In genomic region chr14:75513911-75514672, GRCh38 we compare ENCODE assay signal across 11 cellular contexts. TPM values are rescaled to one million over a fixed set of nuclear protein-coding genes. Genes with fewer than 3 reads are reported as not detected.
DNase-seq lines count a peak whose midpoint lies in the region; ATAC-seq lines count a peak whose summit lies in the region.
"Had no signal": no experiment of that assay in that cellular context is flagged by ENCODE, and none has a peak within 500 bp of the region (broad histone marks: within the 10 kb centered on the region; RNA-seq: fewer than 3 reads in every experiment).

No MANE protein-coding gene starts in this region.

- H3K27ac Mint-ChIP-seq in activated CD4-positive, alpha-beta memory T cell treated with anti-CD3 and anti-CD28 coated beads for 36 hours, result peak overlapping the region; percentile 69

- no peaks in the 10 kb centered on the region for H3K36me3 ChIP-seq in ACC112 (ENCODE audit: insufficient read depth, low read length)
- H3K36me3 ChIP-seq: MG63, thoracic aorta had no signal

- DNase-seq in activated CD4-positive, alpha-beta memory T cell treated with anti-CD3 and anti-CD28 coated beads for 36 hours, result peak; percentile 40
- DNase-seq in middle frontal gyrus (ENCODE audit: extremely low spot score, low spot score) (no peak), NCI-H446 treated with DMSO at 0.1 percent for 48 hours (lab: John Stamatoyannopoulos, UW) (no peak), NCI-H2196 (lab: John Stamatoyannopoulos, UW; ENCODE audit: unreplicated experiment) (no peak), cerebellar cortex (ENCODE audit: low spot score) (no peak)

- H3K4me3 Mint-ChIP-seq in activated CD4-positive, alpha-beta memory T cell treated with anti-CD3 and anti-CD28 coated beads for 36 hours, result peak overlapping the region; percentile 5

- no peaks in the 10 kb centered on the region for H3K27me3 ChIP-seq in ACC112 (ENCODE audit: insufficient read depth, low read length)
- H3K27me3 ChIP-seq: MG63 had no signal

- peaks cover 66% of the 10 kb centered on the region for H3K4me1 Mint-ChIP-seq in activated CD4-positive, alpha-beta memory T cell treated with anti-CD3 and anti-CD28 coated beads for 36 hours (ENCODE audit: low read depth)

- peaks cover 25% of the 10 kb centered on the region for H3K9me3 Mint-ChIP-seq in activated CD4-positive, alpha-beta memory T cell treated with anti-CD3 and anti-CD28 coated beads for 36 hours

- H3K36me3 Mint-ChIP-seq in activated CD4-positive, alpha-beta memory T cell treated with anti-CD3 and anti-CD28 coated beads for 36 hours, result peaks cover 13% of the 10 kb centered on the region

- H3K4me3 ChIP-seq in ACC112 (ENCODE audit: low read depth, low read length), result no peak overlapping the region

- peaks cover 12% of the 10 kb centered on the region for H3K4me1 ChIP-seq in ACC112 (ENCODE audit: control insufficient read depth, insufficient read depth, low read length, unreplicated experiment)

- CTCF ChIA-PET in activated CD4-positive, alpha-beta memory T cell treated with anti-CD3 and anti-CD28 coated beads for 36 hours (lab: Charles Lee), result interaction anchor here (1.3 to 4.1 kb wide), 8 partner anchors 16 to 206 kb away, joined by 3 to 28 read pairs (median 10); no protein-coding TSS in a partner anchor

- intact Hi-C loops in activated CD4-positive, alpha-beta memory T cell treated with anti-CD3 and anti-CD28 coated beads for 36 hours (cut with micrococcal nuclease), result no loop called here

- H2AFZ ChIP-seq in ACC112 (ENCODE audit: low read length, unreplicated experiment), result peak overlapping the region; percentile 98

- H3K27me3 Mint-ChIP-seq in activated CD4-positive, alpha-beta memory T cell treated with anti-CD3 and anti-CD28 coated beads for 36 hours, result no peaks in the 10 kb centered on the region
- H3K27me3 Mint-ChIP-seq: activated naive CD8-positive, alpha-beta T cell had no signal

- no peaks in the 10 kb centered on the region for H3K79me2 ChIP-seq in ACC112 (ENCODE audit: control insufficient read depth, insufficient read depth, low read length, unreplicated experiment)

- ATAC-seq in GM18909 (IDR thresholded peaks at IDR 0.05; ENCODE audit: poor library complexity, unreplicated experiment) (peak; percentile 45), HG02885 (IDR thresholded peaks at IDR 0.05; ENCODE audit: poor library complexity, unreplicated experiment) (peak; percentile 51)

- H3K27ac ChIP-seq in ACC112 (ENCODE audit: low read depth, low read length), result no peak overlapping the region
- H3K27ac ChIP-seq: thoracic aorta had no signal

- POLR2A ChIA-PET in activated CD4-positive, alpha-beta memory T cell treated with anti-CD3 and anti-CD28 coated beads for 36 hours (lab: Charles Lee), result interaction anchor here (1.4 to 2.1 kb wide), 4 partner anchors 10 to 49 kb away, joined by 3 to 9 read pairs (median 5); no protein-coding TSS in a partner anchor

RNA-seq across cellular contexts. Expression of gene BATF, which starts 8.2 kb away (rescaled TPM):
- total RNA-seq in activated CD4-positive, alpha-beta memory T cell treated with anti-CD3 and anti-CD28 coated beads for 36 hours, result 100 to 1,000 TPM; 171 to 182 TPM
